ENCODE assay signal across 8 cellular contexts in genomic region chr16:27203429-27204231, GRCh38. TPM values are rescaled to one million over a fixed set of nuclear protein-coding genes. Genes with fewer than 3 reads are reported as not detected.
DNase-seq lines count a peak whose midpoint lies in the region; ATAC-seq and TF ChIP-seq lines count a peak whose summit lies in the region.

TSS of gene KDM8 (plus strand) at chr16:27203526. CDS start at chr16:27210124, 6,598 bp downstream.

- peaks cover 18% of the 10 kb centered on the region for H3K4me1 Mint-ChIP-seq in WTC11

- TF ChIP-seq POLR2A in spleen (IDR thresholded peaks at IDR 0.05): peak; percentile 8 to 54 (median 38)

- peak within 1 kb of the TSS; percentile 100 for H3K27ac Mint-ChIP-seq in WTC11

- DNase-seq in AG04450 (ENCODE audit: low read depth, low spot score): peak; percentile 99
- DNase-seq in NCI-H226: peak; percentile 97
- DNase-seq in WTC11 (ENCODE audit: low spot score): peak; percentile 97
- DNase-seq in caudate nucleus (lab: John Stamatoyannopoulos, UW): peak; percentile 75 to 100 (median 98)
- DNase-seq in inferior parietal cortex (ENCODE audit: extremely low spot score): peak; percentile 100
- DNase-seq in spleen: peak; percentile 100

- H3K4me3 ChIP-seq in AG04450 (ENCODE audit: low read depth, low read length): peak within 1 kb of the TSS; percentile 93
- peak within 1 kb of the TSS; percentile 46 to 80 (median 54) for H3K4me3 ChIP-seq in spleen

- H3K9me3 ChIP-seq in AG04450 (ENCODE audit: control insufficient read depth, insufficient read depth, low read length) (no peaks in the 10 kb centered on the region; the same call in 1 of the 2 replicates), spleen (no peaks in the 10 kb centered on the region)

- peaks cover 0 to 18% (median 0%) of the 10 kb centered on the region in 6 donors for H3K36me3 ChIP-seq in spleen

- POLR2A ChIA-PET in AG04450 (lab: Yijun Ruan, JAX) (interaction anchor here (0.6 to 1.9 kb wide), 11 partner anchors 9 to 1947 kb away, joined by 3 to 11 read pairs (median 5); no protein-coding TSS in a partner anchor), WTC11 (lab: Charles Lee) (interaction anchor here (0.6 to 1.3 kb wide), 4 partner anchors 24 to 188 kb away, joined by 3 read pairs; no protein-coding TSS in a partner anchor)

- 0 to 1% (median 0%) methylated on average over 44 to 69 of the region's 69 CpGs for WGBS in spleen, 5 donors

- peaks cover 23 to 66% (median 37%) of the 10 kb centered on the region in 6 donors for H3K4me1 ChIP-seq in spleen

- peaks cover 10% of the 10 kb centered on the region for H3K9me3 Mint-ChIP-seq in WTC11

- H3K27me3 Mint-ChIP-seq in WTC11 (ENCODE audit: low read depth): no peaks in the 10 kb centered on the region; the same call in none of the 2 replicates

- no peaks in the 10 kb centered on the region for H3K27me3 ChIP-seq in AG04450 (ENCODE audit: control insufficient read depth, insufficient read depth, low read length)
- H3K27me3 ChIP-seq in spleen (replicated peaks in 1 of 7): no peaks in the 10 kb centered on the region

- no peaks in the 10 kb centered on the region for H3K36me3 Mint-ChIP-seq in WTC11

- intact Hi-C loops in spleen (cut with DNase I; ENCODE audit: low total_unique reads): no loop called here

- H3K4me3 Mint-ChIP-seq in WTC11: peak within 1 kb of the TSS; percentile 96

- peak within 1 kb of the TSS; percentile 98 for H3K27ac ChIP-seq in AG04450 (ENCODE audit: low read depth, low read length)
- H3K27ac ChIP-seq in caudate nucleus (ENCODE audit: low read depth, low read length): peak within 1 kb of the TSS; percentile 99
- H3K27ac ChIP-seq in spleen: peak within 1 kb of the TSS; percentile 96 to 99 (median 96)

- no peak for TF ChIP-seq CTCF in AG04450 (IDR thresholded peaks at IDR 0.05; ENCODE audit: low read depth, low read length)
- no peak for TF ChIP-seq CTCF in WTC11 (IDR thresholded peaks at IDR 0.05)
- TF ChIP-seq CTCF in spleen (IDR thresholded peaks at IDR 0.05 in 8 of 11, conservative IDR thresholded peaks at IDR 0.05 in 3 of 11): peak in 4 of 11 experiments; percentile 7 to 42 (median 30)

- peak; percentile 90 for ATAC-seq in GM18909 (IDR thresholded peaks at IDR 0.05; ENCODE audit: poor library complexity, unreplicated experiment)
- peak; percentile 81 for ATAC-seq in HG03175 (IDR thresholded peaks at IDR 0.05; ENCODE audit: unreplicated experiment)
- peak; percentile 90 for ATAC-seq in WTC11

- CTCF ChIA-PET in AG04450 (lab: Charles Lee): interaction anchor here (0.7 to 3.3 kb wide), 9 partner anchors 9 to 249 kb away, joined by 3 to 18 read pairs (median 4); no protein-coding TSS in a partner anchor
- CTCF ChIA-PET in WTC11 (lab: Charles Lee): interaction anchor here (0.8 to 3.9 kb wide), 9 partner anchors 10 to 225 kb away, joined by 3 to 31 read pairs (median 4); no protein-coding TSS in a partner anchor

TF ChIP-seq in WTC11, 78 proteins besides CTCF, POLR2A, EP300 and RAD21 (continues in another document):
- TF ChIP-seq ZBTB21 (CRISPR knock-in tag; IDR thresholded peaks at IDR 0.05; ENCODE audit: borderline replicate concordance) (no peak), CDX4 (CRISPR knock-in tag; IDR thresholded peaks at IDR 0.05; ENCODE audit: borderline replicate concordance) (no peak), E2F5 (CRISPR knock-in tag; IDR thresholded peaks at IDR 0.05) (no peak), CREM (CRISPR knock-in tag; IDR thresholded peaks at IDR 0.05) (peak; percentile 31; the same call in 1 of the 2 replicates), ELF4 (CRISPR knock-in tag; IDR thresholded peaks at IDR 0.05; ENCODE audit: low read depth) (no peak), ETV6 (CRISPR knock-in tag; IDR thresholded peaks at IDR 0.05) (peak; percentile 65), ZNF232 (CRISPR knock-in tag; IDR thresholded peaks at IDR 0.05) (0 out of 2 replicates have a peak, but pooled peaks have one; percentile 71), PRDM15 (CRISPR knock-in tag; IDR thresholded peaks at IDR 0.05) (no peak), E2F1 (CRISPR knock-in tag; IDR thresholded peaks at IDR 0.05) (no peak; the same call in 1 of the 2 replicates), OVOL2 (CRISPR knock-in tag; IDR thresholded peaks at IDR 0.05; ENCODE audit: borderline replicate concordance) (no peak), CBFB (CRISPR knock-in tag; IDR thresholded peaks at IDR 0.05; ENCODE audit: low read depth) (no peak), EMX1 (CRISPR knock-in tag; IDR thresholded peaks at IDR 0.05) (no peak), ESRRA (CRISPR knock-in tag; IDR thresholded peaks at IDR 0.05; ENCODE audit: borderline replicate concordance) (no peak)

RNA-seq across cellular contexts. Expression of gene KDM8, which starts in this region (rescaled TPM):
- polyA plus RNA-seq in AG04450 (2011; rRNA removed) (2.5 and 2.8 TPM in 2 replicates), spleen (10 to 100 TPM in 1 of 3 donors, 1 to 10 TPM in 2; 5.2 to 10.6 (median 7.4) TPM)
- polyA minus RNA-seq in AG04450 (2011; rRNA and poly(A)+ RNA removed): 4.2 and 5.4 TPM in 2 replicates
- total RNA-seq in WTC11 (2021) (10.9 to 16.5 TPM (median 11.7 TPM) in 3 replicates), spleen (10 to 100 TPM in 3 of 7 donors, 1 to 10 TPM in 4; 8.3 to 14.7 (median 9.8) TPM)

Comparison
In these comparisons a context has a peak if more than half of its experiments do, and no peak if none do; other contexts are left out.
1. Peak in every context shown above with its lines: DNase-seq, ATAC-seq, H3K4me3 ChIP-seq and H3K27ac ChIP-seq.